In the genomic region with DNA sequence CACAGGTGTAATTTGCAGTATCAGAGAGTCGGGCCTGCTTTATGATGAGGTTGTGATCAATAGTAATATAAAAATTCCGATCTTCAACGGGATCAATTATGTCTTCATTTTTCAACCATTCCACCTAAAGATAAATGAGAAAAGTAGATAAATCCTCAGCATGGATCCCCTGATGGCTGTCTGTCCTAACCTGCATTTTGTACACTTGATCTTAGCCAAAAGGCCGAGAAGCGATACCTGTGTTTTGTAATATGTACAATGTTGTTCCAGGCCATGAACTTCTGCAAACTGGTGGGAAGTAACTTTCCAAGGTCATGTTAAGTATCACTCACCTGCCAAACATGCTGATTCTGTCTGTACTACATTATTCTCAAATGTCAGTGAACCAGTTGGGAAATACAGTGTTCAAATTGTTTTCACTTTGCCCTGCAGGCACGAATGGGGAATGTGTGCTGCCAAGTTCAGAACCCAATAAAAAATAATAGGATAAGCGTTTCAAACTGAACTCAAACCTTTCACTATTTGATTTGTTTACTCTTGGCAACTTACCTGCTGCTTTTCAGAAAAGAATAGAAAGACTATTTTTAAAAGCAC, we compare ENCODE assay signal across 14 cellular contexts.
DNase-seq lines count a peak whose midpoint lies in the region; ATAC-seq and TF ChIP-seq lines count a peak whose summit lies in the region.
"Had no signal": no experiment of that assay in that cellular context is flagged by ENCODE, and none has a peak within 500 bp of the region (broad histone marks: within the 10 kb centered on the region; RNA-seq: fewer than 3 reads in every experiment).

No MANE protein-coding gene starts in this region.

- H3K4me1 ChIP-seq in PC-9 (replicated peaks; ENCODE audit: insufficient read depth), result peaks cover 10% of the 10 kb centered on the region; the same call in 1 of the 2 replicates
- H3K4me1 ChIP-seq in thyroid gland, result peaks cover 11 to 16% of the 10 kb centered on the region in 2 donors

- H3K4me2 ChIP-seq in PC-9, result no peak overlapping the region

- H3K27ac ChIP-seq in PC-9, result no peak overlapping the region
- peak overlapping the region in 2 of 3 donors; percentile 2 to 4 for H3K27ac ChIP-seq in thyroid gland
- H3K27ac ChIP-seq: neutrophil had no signal

- no peaks in the 10 kb centered on the region for H3K79me2 ChIP-seq in PC-9 (ENCODE audit: low read depth)

- TF ChIP-seq POLR2A in thyroid gland (IDR thresholded peaks at IDR 0.05), result no peak

- no peaks in the 10 kb centered on the region for H4K20me1 ChIP-seq in PC-9 (ENCODE audit: insufficient read depth)

- no peak overlapping the region for H2AFZ ChIP-seq in PC-9

- TF ChIP-seq CTCF in PC-9 (conservative IDR thresholded peaks at IDR 0.05) (no peak), thyroid gland (IDR thresholded peaks at IDR 0.05) (peak in 2 of 6 experiments; percentile 20 to 24)

- no TSS peak for BruUV-seq in PC-9 (replicated peaks; lab: Mats Ljungman, UMichigan)

- H3K9me3 ChIP-seq in PC-9 (ENCODE audit: insufficient read depth, low read depth), result no peaks in the 10 kb centered on the region
- H3K9me3 ChIP-seq in thyroid gland, result no peaks in the 10 kb centered on the region
- H3K9me3 ChIP-seq: MG63, neutrophil had no signal

- POLR2A ChIA-PET in PC-9 (lab: Charles Lee; ENCODE audit: unreplicated experiment), result no interaction called here

- intact Hi-C loops in PC-9 (cut with micrococcal nuclease; ENCODE audit: unreplicated experiment) (loop anchor here (10.0 kb wide), 1 partner anchor 154 kb away; no protein-coding TSS in a partner anchor), thyroid gland (cut with DNase I) (no loop called here)

- H3K4me3 ChIP-seq in PC-9 (no peak overlapping the region), thyroid gland (replicated peaks in 1 of 3) (no peak overlapping the region)
- H3K4me3 ChIP-seq: MG63 had no signal

- no peaks in the 10 kb centered on the region for H3K9me2 ChIP-seq in PC-9 (ENCODE audit: insufficient read depth)

- H3K27me3 ChIP-seq in PC-9 (ENCODE audit: insufficient read depth, low read depth), result no peaks in the 10 kb centered on the region
- no peaks in the 10 kb centered on the region for H3K27me3 ChIP-seq in thyroid gland
- H3K27me3 ChIP-seq: MG63, neutrophil had no signal

- peak; percentile 8 for DNase-seq in NCI-H2227 treated with DMSO at 0.1 percent for 48 hours (lab: John Stamatoyannopoulos, UW)
- DNase-seq in NCI-H2227 (lab: John Stamatoyannopoulos, UW; ENCODE audit: unreplicated experiment), result no peak
- peak; percentile 17 to 66 for DNase-seq in PC-9
- DNase-seq in foreskin melanocyte, result peak; percentile 66
- DNase-seq in thyroid gland, result no peak
- DNase-seq in NCI-H146 treated with DMSO at 0.1 percent for 48 hours (lab: John Stamatoyannopoulos, UW; ENCODE audit: unreplicated experiment), result no peak
- no peak for DNase-seq in AG08396 (ENCODE audit: low spot score)
- DNase-seq: activated CD4-positive, alpha-beta T cell treated with anti-CD3 and anti-CD28 coated beads, Interleukin-2, amount 50 U/mL, for 4 hours; CD4-positive, CD25-positive, alpha-beta regulatory T cell; MG63; midbrain; right cardiac atrium had no signal

- H3F3A ChIP-seq in PC-9 (ENCODE audit: insufficient read depth, low read depth), result peaks cover 9% of the 10 kb centered on the region

- H3K36me3 ChIP-seq in PC-9 (ENCODE audit: low read depth) (no peaks in the 10 kb centered on the region), thyroid gland (no peaks in the 10 kb centered on the region)
- H3K36me3 ChIP-seq: MG63, neutrophil had no signal

- no peak for ATAC-seq in GM18519 (IDR thresholded peaks at IDR 0.05; ENCODE audit: low FRiP score, unreplicated experiment)
- ATAC-seq: right cardiac atrium had no signal

- WGBS in thyroid gland, 2 donors, result 59 to 62% methylated on average over 7 of the region's 7 CpGs

- CTCF ChIA-PET in PC-9 (lab: Charles Lee), result no interaction called here

Comparison
In these comparisons a context has a peak if more than half of its experiments do, and no peak if none do; other contexts are left out.
1. DNase-seq: peak in NCI-H2227 treated with DMSO at 0.1 percent for 48 hours (single experiment), PC-9 (2 of 2) and foreskin melanocyte (single experiment); none in NCI-H2227 (single experiment), thyroid gland (0 of 2), NCI-H146 treated with DMSO at 0.1 percent for 48 hours (single experiment) and AG08396 (single experiment).